Comparison of ENCODE assay signal across 2 cellular contexts in the genomic region with DNA sequence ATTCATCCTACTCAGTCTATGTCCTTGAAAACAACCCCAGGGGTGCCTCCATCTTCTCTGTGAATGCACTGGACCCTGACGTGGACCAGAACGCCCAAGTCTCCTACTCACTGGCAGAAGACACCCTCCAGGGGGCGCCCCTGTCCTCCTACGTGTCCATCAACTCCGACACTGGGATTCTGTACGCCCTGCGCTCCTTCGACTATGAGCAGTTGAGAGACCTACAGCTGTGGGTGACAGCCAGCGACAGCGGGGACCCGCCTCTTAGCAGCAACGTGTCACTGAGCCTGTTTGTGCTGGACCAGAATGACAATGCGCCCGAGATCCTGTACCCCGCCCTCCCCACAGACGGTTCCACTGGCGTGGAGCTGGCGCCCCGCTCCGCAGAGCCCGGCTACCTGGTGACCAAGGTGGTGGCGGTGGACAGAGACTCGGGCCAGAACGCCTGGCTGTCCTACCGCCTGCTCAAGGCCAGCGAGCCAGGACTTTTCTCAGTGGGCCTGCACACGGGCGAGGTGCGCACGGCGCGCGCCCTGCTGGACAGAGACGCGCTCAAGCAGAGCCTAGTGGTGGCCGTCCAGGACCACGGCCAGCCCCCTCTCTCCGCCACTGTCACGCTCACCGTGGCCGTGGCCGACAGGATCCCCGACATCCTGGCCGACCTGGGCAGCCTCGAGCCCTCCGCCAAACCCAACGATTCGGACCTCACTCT.
TF ChIP-seq lines count a peak whose summit lies in the region.

No MANE protein-coding gene starts in this region.

TF ChIP-seq in K562, 482 proteins besides CTCF, POLR2A, EP300 and RAD21:
- TF ChIP-seq, protein P1, sequence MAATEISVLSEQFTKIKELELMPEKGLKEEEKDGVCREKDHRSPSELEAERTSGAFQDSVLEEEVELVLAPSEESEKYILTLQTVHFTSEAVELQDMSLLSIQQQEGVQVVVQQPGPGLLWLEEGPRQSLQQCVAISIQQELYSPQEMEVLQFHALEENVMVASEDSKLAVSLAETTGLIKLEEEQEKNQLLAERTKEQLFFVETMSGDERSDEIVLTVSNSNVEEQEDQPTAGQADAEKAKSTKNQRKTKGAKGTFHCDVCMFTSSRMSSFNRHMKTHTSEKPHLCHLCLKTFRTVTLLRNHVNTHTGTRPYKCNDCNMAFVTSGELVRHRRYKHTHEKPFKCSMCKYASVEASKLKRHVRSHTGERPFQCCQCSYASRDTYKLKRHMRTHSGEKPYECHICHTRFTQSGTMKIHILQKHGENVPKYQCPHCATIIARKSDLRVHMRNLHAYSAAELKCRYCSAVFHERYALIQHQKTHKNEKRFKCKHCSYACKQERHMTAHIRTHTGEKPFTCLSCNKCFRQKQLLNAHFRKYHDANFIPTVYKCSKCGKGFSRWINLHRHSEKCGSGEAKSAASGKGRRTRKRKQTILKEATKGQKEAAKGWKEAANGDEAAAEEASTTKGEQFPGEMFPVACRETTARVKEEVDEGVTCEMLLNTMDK (IDR thresholded peaks at IDR 0.05; ENCODE audit: borderline replicate concordance, insufficient read depth, low read depth, low read length, poor library complexity, severe bottlenecking) = peak; percentile 40
- TF ChIP-seq, protein P2, sequence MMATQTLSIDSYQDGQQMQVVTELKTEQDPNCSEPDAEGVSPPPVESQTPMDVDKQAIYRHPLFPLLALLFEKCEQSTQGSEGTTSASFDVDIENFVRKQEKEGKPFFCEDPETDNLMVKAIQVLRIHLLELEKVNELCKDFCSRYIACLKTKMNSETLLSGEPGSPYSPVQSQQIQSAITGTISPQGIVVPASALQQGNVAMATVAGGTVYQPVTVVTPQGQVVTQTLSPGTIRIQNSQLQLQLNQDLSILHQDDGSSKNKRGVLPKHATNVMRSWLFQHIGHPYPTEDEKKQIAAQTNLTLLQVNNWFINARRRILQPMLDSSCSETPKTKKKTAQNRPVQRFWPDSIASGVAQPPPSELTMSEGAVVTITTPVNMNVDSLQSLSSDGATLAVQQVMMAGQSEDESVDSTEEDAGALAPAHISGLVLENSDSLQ (IDR thresholded peaks at IDR 0.05) = peak; percentile 55

TF ChIP-seq in endothelial cell of umbilical vein, 7 proteins besides CTCF, POLR2A, EP300 and RAD21:
- TF ChIP-seq EZH2 (IDR thresholded peaks at IDR 0.05; ENCODE audit: borderline replicate concordance, low read depth, low read length, severe bottlenecking) = peak; percentile 9
TF ChIP-seq in endothelial cell of umbilical vein: peak in this region for 1; not testable (repeated sequence) for 6.
